In genomic region chr1:151443846-151444790, GRCh38 we compare ENCODE assay signal across 8 cellular contexts. TPM values are rescaled to one million over a fixed set of nuclear protein-coding genes. Genes with fewer than 3 reads are reported as not detected.
DNase-seq lines count a peak whose midpoint lies in the region; ATAC-seq and TF ChIP-seq lines count a peak whose summit lies in the region.

No MANE protein-coding gene starts in this region.

- no peaks in the 10 kb centered on the region for H3K9me3 ChIP-seq in DOHH2 (ENCODE audit: control insufficient read depth, insufficient read depth, low read length)

- peaks cover 21% of the 10 kb centered on the region for H3K36me3 Mint-ChIP-seq in WTC11

- peak overlapping the region; percentile 65 for H3K4me2 ChIP-seq in DOHH2 (ENCODE audit: low read length)

- no peaks in the 10 kb centered on the region for H3K9me3 Mint-ChIP-seq in WTC11

- peak; percentile 62 for ATAC-seq in HG02885 (IDR thresholded peaks at IDR 0.05; ENCODE audit: poor library complexity, unreplicated experiment)
- peak; percentile 91 for ATAC-seq in WTC11
- peak; percentile 97 for ATAC-seq in left colon
- ATAC-seq in GM21717 (IDR thresholded peaks at IDR 0.05; ENCODE audit: unreplicated experiment) = no peak

- peak overlapping the region; percentile 92; the same call in 1 of the 2 replicates for H3K27ac Mint-ChIP-seq in WTC11

- H3K4me1 Mint-ChIP-seq in WTC11 = peaks cover 18% of the 10 kb centered on the region

- POLR2A ChIA-PET in WTC11 (lab: Charles Lee) = interaction anchor here (1.0 kb wide), 1 partner anchor 67 kb away, joined by 5 read pairs; the partner anchor contains the start of gene CGN

- no peak overlapping the region for H3K4me3 Mint-ChIP-seq in WTC11

- peaks cover 38% of the 10 kb centered on the region for H3K36me3 ChIP-seq in DOHH2 (ENCODE audit: control insufficient read depth, low read length)

- peaks cover 63% of the 10 kb centered on the region for H3K4me1 ChIP-seq in DOHH2 (ENCODE audit: control insufficient read depth, low read length)

- H3K79me2 ChIP-seq in DOHH2 (ENCODE audit: control insufficient read depth, low read length) = peaks cover 99% of the 10 kb centered on the region

- H3K9me2 ChIP-seq in DOHH2 (replicated peaks; ENCODE audit: control insufficient read depth, low read length) = no peaks in the 10 kb centered on the region

- intact Hi-C loops in left colon (cut with DNase I, micrococcal nuclease) = loop anchor here in 1 of 2 donors (10.0 kb wide), 1 partner anchor 291 kb away; no protein-coding TSS in a partner anchor

- peak; percentile 82 for TF ChIP-seq CTCF in DOHH2 (IDR thresholded peaks at IDR 0.05; ENCODE audit: low read depth, low read length, poor library complexity, severe bottlenecking)
- TF ChIP-seq CTCF in WTC11 (IDR thresholded peaks at IDR 0.05) = peak; percentile 43

- H3K27me3 ChIP-seq in DOHH2 (ENCODE audit: control insufficient read depth, low read length) = no peaks in the 10 kb centered on the region

- peak overlapping the region; percentile 64 for H3K4me3 ChIP-seq in DOHH2 (ENCODE audit: low read length)

- peaks cover 33% of the 10 kb centered on the region for H4K20me1 ChIP-seq in DOHH2 (ENCODE audit: control insufficient read depth, insufficient read depth, low read depth, low read length)

- peak overlapping the region; percentile 54 for H3K27ac ChIP-seq in DOHH2 (ENCODE audit: low read depth, low read length)

- DNase-seq in NCI-H226 (peak; percentile 51), WTC11 (ENCODE audit: low spot score) (peak; percentile 46), cerebellar cortex (ENCODE audit: low spot score) (peak; percentile 87), left colon (peak; percentile 44 to 71)
- peak; percentile 38 to 61 for DNase-seq in stimulated activated CD4-positive, alpha-beta T cell treated with anti-CD3 and anti-CD28 coated beads, Interleukin-4, amount 100 ng/mL, for 48 hours (ENCODE audit: low read depth in 2 of 2)

- no peaks in the 10 kb centered on the region for H3K27me3 Mint-ChIP-seq in WTC11 (ENCODE audit: low read depth)

- H3F3A ChIP-seq in DOHH2 (ENCODE audit: control insufficient read depth, insufficient read depth) = peaks cover 30% of the 10 kb centered on the region

- CTCF ChIA-PET in WTC11 (lab: Charles Lee) = interaction anchor here (0.6 to 1.9 kb wide), 19 partner anchors 10 to 392 kb away, joined by 3 to 12 read pairs (median 4); partner anchors contain the start of genes CGN and TUFT1

TF ChIP-seq in WTC11, 78 proteins besides CTCF, POLR2A, EP300 and RAD21:
- no peak for TF ChIP-seq SOX15 (CRISPR knock-in tag; IDR thresholded peaks at IDR 0.05)

RNA-seq across cellular contexts. Expression of gene POGZ, which starts 15.2 kb away (rescaled TPM):
- 88.1 to 107 TPM (median 105 TPM) in 3 replicates for total RNA-seq in WTC11 (2021)
- total RNA-seq in left colon = 10 to 100 TPM; 55.4 to 70.9 TPM

RNA-seq across cellular contexts. Expression of gene PSMB4, which starts 44.7 kb away (rescaled TPM):
- total RNA-seq in WTC11 (2021) (360 to 414 TPM (median 383 TPM) in 3 replicates), left colon (100 to 1,000 TPM; 155 to 175 TPM)
